Comparison of ENCODE assay signal across 1 cellular context in the genomic region with DNA sequence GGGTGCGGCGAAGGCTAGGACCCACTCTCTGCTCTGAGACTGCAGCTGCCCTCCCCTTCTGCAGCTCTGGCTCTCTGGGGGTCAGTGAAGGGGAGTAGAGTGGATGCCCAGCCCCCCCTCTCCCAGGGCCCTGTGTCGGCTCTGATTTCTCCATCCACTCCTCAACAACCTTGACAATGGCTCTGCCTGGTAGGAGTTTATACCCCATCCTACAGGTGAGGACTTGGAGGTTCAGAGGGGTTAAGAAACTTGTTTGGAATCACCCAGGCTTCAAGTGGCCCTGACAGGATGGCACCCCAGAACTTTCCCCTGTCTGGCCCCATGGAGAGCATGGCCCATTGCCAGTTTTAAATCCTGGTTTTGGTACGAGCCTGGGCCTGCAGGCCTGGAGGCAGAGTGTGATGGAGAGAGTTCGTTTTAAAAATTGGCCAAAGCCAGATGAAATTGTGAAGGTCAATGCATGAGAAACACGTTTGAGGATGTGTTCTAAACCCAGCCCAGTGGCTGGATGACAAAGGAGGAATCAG.
TF ChIP-seq lines count a peak whose summit lies in the region.

No MANE protein-coding gene starts in this region.

TF ChIP-seq in H1, 55 proteins besides CTCF, POLR2A, EP300 and RAD21:
- TF ChIP-seq CHD2 (IDR thresholded peaks at IDR 0.05; ENCODE audit: low read length) (no peak), HDAC6 (IDR thresholded peaks at IDR 0.05; ENCODE audit: low read depth, low read length) (no peak), YY1 (IDR thresholded peaks at IDR 0.05; ENCODE audit: low read depth, low read length) (no peak), TAF7 (optimal IDR thresholded peaks at IDR 0.05; ENCODE audit: borderline replicate concordance, low read depth, low read length) (no peak), BRCA1 (IDR thresholded peaks at IDR 0.05; ENCODE audit: low read depth, low read length) (no peak), SUZ12 (IDR thresholded peaks at IDR 0.05; ENCODE audit: low read length) (no peak), SIRT6 (IDR thresholded peaks at IDR 0.05; ENCODE audit: low read length) (no peak), CHD7 (IDR thresholded peaks at IDR 0.05; ENCODE audit: insufficient replicate concordance, low read length) (no peak), POLR2AphosphoS5 (IDR thresholded peaks at IDR 0.05; ENCODE audit: low read depth, low read length) (no peak), SRF (IDR thresholded peaks at IDR 0.05; ENCODE audit: low read depth, low read length) (no peak), ZNF274 (IDR thresholded peaks at IDR 0.05; ENCODE audit: borderline replicate concordance, extremely low read depth, low read length) (no peak)
TF ChIP-seq in H1: peak in this region for 0.
